In genomic region chr2:153133716-153134115, GRCh38 we compare ENCODE assay signal across 29 cellular contexts.
"Had no signal": no experiment of that assay in that cellular context is flagged by ENCODE, and none has a peak within 500 bp of the region (broad histone marks: within the 10 kb centered on the region; RNA-seq: fewer than 3 reads in every experiment).

No MANE protein-coding gene starts in this region.

- DNase-seq: activated B cell treated with CpG ODN at 0.5 μM for 24 hours; activated CD4-positive, alpha-beta memory T cell treated with anti-CD3 and anti-CD28 coated beads, Interleukin-2, amount 10 ng/mL, durations not matched to agents 7 days and 5 days; activated CD4-positive, alpha-beta T cell treated with anti-CD3 and anti-CD28 coated beads for 36 hours; activated CD4-positive, alpha-beta T cell treated with anti-CD3 and anti-CD28 coated beads, Interleukin-2, amount 10 ng/mL, durations not matched to agents 24 days and 14 days; activated CD4-positive, alpha-beta T cell treated with anti-CD3 and anti-CD28 coated beads, Interleukin-2, amount 50 U/mL, for 4 hours; activated CD8-positive, alpha-beta memory T cell treated with anti-CD3 and anti-CD28 coated beads, Interleukin-2, amount 50 U/mL, for 48 hours; activated gamma-delta T cell; activated naive CD4-positive, alpha-beta T cell; activated naive CD4-positive, alpha-beta T cell treated with anti-CD3 and anti-CD28 coated beads, Interleukin-2, amount 10 ng/mL, durations not matched to agents 7 days and 5 days; activated naive CD8-positive, alpha-beta T cell treated with anti-CD3 and anti-CD28 coated beads, Interleukin-2, amount 10 ng/mL, durations not matched to agents 7 days and 5 days; activated T-cell treated with anti-CD3 and anti-CD28 coated beads for 4 hours; activated T-cell treated with anti-CD3 and anti-CD28 coated beads, Interleukin-2, amount 50 U/mL, for 24 hours; activated T-cell treated with anti-CD3 and anti-CD28 coated beads, Interleukin-2, amount 50 U/mL, for 72 hours; brain microvascular endothelial cell; dorsolateral prefrontal cortex; effector memory CD4-positive, alpha-beta T cell; erythroblast; foreskin keratinocyte; gastrocnemius medialis; glutamatergic neuron; SW 1271; T-cell; T-helper 9 cell; WERI-Rb-1 had no signal

- H3K4me3 ChIP-seq: ascending aorta, coronary artery, dorsolateral prefrontal cortex, esophagus muscularis mucosa, gastrocnemius medialis had no signal

- H3K36me3 ChIP-seq: ascending aorta, brain microvascular endothelial cell, esophagus muscularis mucosa, gastrocnemius medialis, WERI-Rb-1 had no signal

- H3K27me3 ChIP-seq: ascending aorta, brain microvascular endothelial cell, esophagus muscularis mucosa, foreskin keratinocyte, gastrocnemius medialis had no signal

- H3K4me1 ChIP-seq: ascending aorta, esophagus muscularis mucosa, foreskin keratinocyte, gastrocnemius medialis had no signal

- ATAC-seq: activated CD4-positive, alpha-beta T cell treated with anti-CD3 and anti-CD28 coated beads for 36 hours; activated CD4-positive, CD25-positive, alpha-beta regulatory T cell treated with anti-CD3 and anti-CD28 coated beads, Interleukin-2, amount 50 U/mL, for 24 hours; activated naive CD4-positive, alpha-beta T cell treated with anti-CD3 and anti-CD28 coated beads, Interleukin-2, amount 50 U/mL, for 72 hours; activated T-cell treated with anti-CD3 and anti-CD28 coated beads, Interleukin-2, amount 50 U/mL, for 72 hours; foreskin keratinocyte; gastrocnemius medialis; T-cell had no signal

- H3K27ac ChIP-seq: ascending aorta, brain microvascular endothelial cell, coronary artery, dorsolateral prefrontal cortex, esophagus muscularis mucosa, foreskin keratinocyte, gastrocnemius medialis, WERI-Rb-1 had no signal

- H3K9me3 ChIP-seq: ascending aorta, esophagus muscularis mucosa, gastrocnemius medialis had no signal
